Comparison of ENCODE assay signal across 1 cellular context in genomic region chr1:155163785-155164184, GRCh38. TPM values are rescaled to one million over a fixed set of nuclear protein-coding genes. Genes with fewer than 3 reads are reported as not detected.
"Had no signal": no experiment of that assay in that cellular context is flagged by ENCODE, and none has a peak within 500 bp of the region (broad histone marks: within the 10 kb centered on the region; RNA-seq: fewer than 3 reads in every experiment).

No MANE protein-coding gene starts in this region.

RNA-seq across cellular contexts. Expression of gene EFNA1, which starts 36.1 kb away (rescaled TPM):
- total RNA-seq: natural killer cell treated with Interleukin-12 subunit alpha and Interleukin-12 subunit beta and Interleukin-15 and Interleukin-18, amount 100 ng/mL, for 72 hours had no signal
